ENCODE assay signal across 21 cellular contexts in genomic region chr1:14003552-14003951, GRCh38.
"Had no signal": no experiment of that assay in that cellular context is flagged by ENCODE, and none has a peak within 500 bp of the region (broad histone marks: within the 10 kb centered on the region; RNA-seq: fewer than 3 reads in every experiment).

No MANE protein-coding gene starts in this region.

- H3K4me3 ChIP-seq: PC-9 had no signal

- DNase-seq: activated CD4-positive, alpha-beta memory T cell treated with anti-CD3 and anti-CD28 coated beads for 36 hours; activated CD4-positive, alpha-beta T cell treated with anti-CD3 and anti-CD28 coated beads, Interleukin-2, amount 10 ng/mL, durations not matched to agents 7 days and 5 days; activated CD4-positive, CD25-positive, alpha-beta regulatory T cell; activated CD8-positive, alpha-beta memory T cell treated with anti-CD3 and anti-CD28 coated beads for 24 hours; activated gamma-delta T cell; activated naive CD4-positive, alpha-beta T cell treated with anti-CD3 and anti-CD28 coated beads for 36 hours; activated T-cell treated with anti-CD3 and anti-CD28 coated beads, Interleukin-2, amount 50 U/mL, for 48 hours; amygdala; MV-4-11; NCI-H1092 treated with DMSO at 0.1 percent for 48 hours; NCI-H1417 treated with DMSO at 0.1 percent for 48 hours; NCI-H1694 treated with DMSO at 0.1 percent for 48 hours; NCI-H2081; NCI-H524; PC-9; SIG-M5; T-cell; T-helper 2 cell had no signal

- H3K4me2 ChIP-seq: PC-9 had no signal

- FAIRE-seq: astrocyte had no signal

- H3K27ac ChIP-seq: PC-9, VCaP had no signal

- ATAC-seq: activated T-helper 17 cell treated with anti-CD3 and anti-CD28 coated beads, Interleukin-2, amount 50 U/mL, for 72 hours; T-cell had no signal

- H2AFZ ChIP-seq: PC-9 had no signal
